1 cellular context compared by ENCODE assay signal in the genomic region with DNA sequence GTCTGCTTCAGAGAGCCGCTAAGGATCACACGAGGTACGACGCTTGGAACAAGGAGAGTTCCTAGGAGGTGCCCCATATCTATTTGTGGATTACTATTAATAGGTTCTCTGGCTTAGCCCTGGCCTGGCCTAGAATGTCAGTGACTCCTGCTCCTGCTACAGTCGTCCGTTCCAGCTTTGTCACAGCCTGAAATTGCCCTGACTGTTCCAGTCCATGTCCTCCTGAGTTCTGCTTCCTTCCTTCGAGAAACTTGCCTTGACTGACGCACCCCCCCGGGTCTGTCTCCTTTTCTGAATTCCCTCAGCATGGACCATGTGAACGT.
TF ChIP-seq lines count a peak whose summit lies in the region.

No MANE protein-coding gene starts in this region.

TF ChIP-seq in HCT116, 20 proteins besides CTCF, POLR2A, EP300 and RAD21 (continued from another document):
- TF ChIP-seq, protein P1, sequence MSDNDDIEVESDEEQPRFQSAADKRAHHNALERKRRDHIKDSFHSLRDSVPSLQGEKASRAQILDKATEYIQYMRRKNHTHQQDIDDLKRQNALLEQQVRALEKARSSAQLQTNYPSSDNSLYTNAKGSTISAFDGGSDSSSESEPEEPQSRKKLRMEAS (IDR thresholded peaks at IDR 0.05), result no peak
- TF ChIP-seq SIN3A (IDR thresholded peaks at IDR 0.05; ENCODE audit: low read depth) (no peak), EGR1 (IDR thresholded peaks at IDR 0.05; ENCODE audit: low read depth) (no peak), ATF3 (IDR thresholded peaks at IDR 0.05) (no peak), ZFX (IDR thresholded peaks at IDR 0.05) (no peak), TCF7L2 (IDR thresholded peaks at IDR 0.05; ENCODE audit: borderline replicate concordance, extremely low read depth, insufficient read depth, insufficient read length) (no peak), SP1 (IDR thresholded peaks at IDR 0.05; ENCODE audit: low read depth) (no peak), ELF1 (IDR thresholded peaks at IDR 0.05; ENCODE audit: borderline replicate concordance, low read depth) (no peak), EZH2phosphoT487 (IDR thresholded peaks at IDR 0.05; ENCODE audit: borderline replicate concordance) (no peak), CBX3 (IDR thresholded peaks at IDR 0.05; ENCODE audit: low read depth) (no peak), JUND (IDR thresholded peaks at IDR 0.05) (no peak)
- TF ChIP-seq, protein P2, sequence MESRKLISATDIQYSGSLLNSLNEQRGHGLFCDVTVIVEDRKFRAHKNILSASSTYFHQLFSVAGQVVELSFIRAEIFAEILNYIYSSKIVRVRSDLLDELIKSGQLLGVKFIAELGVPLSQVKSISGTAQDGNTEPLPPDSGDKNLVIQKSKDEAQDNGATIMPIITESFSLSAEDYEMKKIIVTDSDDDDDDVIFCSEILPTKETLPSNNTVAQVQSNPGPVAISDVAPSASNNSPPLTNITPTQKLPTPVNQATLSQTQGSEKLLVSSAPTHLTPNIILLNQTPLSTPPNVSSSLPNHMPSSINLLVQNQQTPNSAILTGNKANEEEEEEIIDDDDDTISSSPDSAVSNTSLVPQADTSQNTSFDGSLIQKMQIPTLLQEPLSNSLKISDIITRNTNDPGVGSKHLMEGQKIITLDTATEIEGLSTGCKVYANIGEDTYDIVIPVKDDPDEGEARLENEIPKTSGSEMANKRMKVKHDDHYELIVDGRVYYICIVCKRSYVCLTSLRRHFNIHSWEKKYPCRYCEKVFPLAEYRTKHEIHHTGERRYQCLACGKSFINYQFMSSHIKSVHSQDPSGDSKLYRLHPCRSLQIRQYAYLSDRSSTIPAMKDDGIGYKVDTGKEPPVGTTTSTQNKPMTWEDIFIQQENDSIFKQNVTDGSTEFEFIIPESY (IDR thresholded peaks at IDR 0.05; ENCODE audit: extremely low read depth, insufficient replicate concordance, low read length), result no peak
